Comparison of ENCODE assay signal across 20 cellular contexts in the genomic region with DNA sequence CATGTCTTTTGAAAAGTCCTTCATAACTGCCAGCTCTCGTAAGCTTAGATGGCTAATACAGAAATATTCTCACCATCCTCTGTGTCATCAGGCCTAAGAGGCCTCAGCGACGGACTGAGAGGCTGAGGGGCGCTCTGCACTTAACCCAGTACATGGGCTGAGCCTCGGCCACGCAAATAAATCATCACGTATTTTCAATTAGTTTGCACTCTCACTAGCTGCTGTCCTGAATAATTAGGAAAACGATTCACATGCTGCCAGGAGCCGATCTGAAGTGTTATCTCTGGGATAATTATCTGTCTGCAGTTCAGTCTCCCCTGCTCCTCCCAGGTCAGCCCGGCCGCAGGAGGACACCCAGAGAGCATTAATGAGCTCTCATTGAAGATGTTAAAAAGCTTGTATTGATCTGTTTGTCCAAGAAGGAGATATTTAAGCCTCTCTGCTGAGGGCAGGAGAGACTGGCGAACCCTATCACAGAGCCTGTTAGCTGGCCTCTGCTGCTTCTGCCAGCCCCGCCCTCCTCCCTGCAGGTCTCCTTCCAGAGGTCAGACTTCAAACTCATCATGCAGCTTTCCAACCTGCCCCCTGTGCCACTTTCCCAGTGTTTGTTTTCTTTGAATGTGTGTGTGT.
DNase-seq lines count a peak whose midpoint lies in the region; ATAC-seq, FAIRE-seq and TF ChIP-seq lines count a peak whose summit lies in the region.
"Had no signal": no experiment of that assay in that cellular context is flagged by ENCODE, and none has a peak within 500 bp of the region (broad histone marks: within the 10 kb centered on the region; RNA-seq: fewer than 3 reads in every experiment).

No MANE protein-coding gene starts in this region.

- no peaks in the 10 kb centered on the region for H3K9me3 ChIP-seq in endodermal cell (ENCODE audit: control insufficient read depth, low read length)
- H3K9me3 ChIP-seq: BE2C, upper lobe of left lung had no signal

- H3K27me3 ChIP-seq in endodermal cell (ENCODE audit: control insufficient read depth, insufficient read depth, low read length, poor library complexity, severe bottlenecking), result peaks cover 27% of the 10 kb centered on the region
- H3K27me3 ChIP-seq: BE2C, upper lobe of left lung had no signal

- intact Hi-C loops in cardiac septum (cut with DNase I), result no loop called here

- no peak overlapping the region for H3K9ac ChIP-seq in endodermal cell (ENCODE audit: extremely low read depth, low read length, poor library complexity, severe bottlenecking)

- no peaks in the 10 kb centered on the region for H3K36me3 ChIP-seq in endodermal cell (ENCODE audit: control insufficient read depth, insufficient read depth, low read length)
- H3K36me3 ChIP-seq: BE2C, upper lobe of left lung had no signal

- H3K27me3 Mint-ChIP-seq in endodermal cell (ENCODE audit: insufficient read depth) (peaks cover 35% of the 10 kb centered on the region), progenitor cell of endocrine pancreas (no peaks in the 10 kb centered on the region)
- H3K27me3 Mint-ChIP-seq: naive B cell; stimulated activated naive CD8-positive, alpha-beta T cell treated with anti-CD3 and anti-CD28 coated beads, Interleukin-15, Interleukin-2, amounts not matched to agents 100 ng/mL and 50 ng/mL, for 24 hours had no signal

- H3K27ac ChIP-seq in endodermal cell (ENCODE audit: low read depth, low read length), result no peak overlapping the region
- H3K27ac ChIP-seq: 22Rv1, upper lobe of left lung had no signal

- TF ChIP-seq CTCF in endodermal cell (conservative IDR thresholded peaks at IDR 0.05) (no peak), progenitor cell of endocrine pancreas (IDR thresholded peaks at IDR 0.05; ENCODE audit: unreplicated experiment) (no peak)

- H3K4me1 Mint-ChIP-seq in endodermal cell (peaks cover 21% of the 10 kb centered on the region), progenitor cell of endocrine pancreas (ENCODE audit: low read depth) (peaks cover 20% of the 10 kb centered on the region)
- H3K4me1 Mint-ChIP-seq: activated CD8-positive, alpha-beta memory T cell treated with anti-CD3 and anti-CD28 coated beads, Interleukin-2, amount 10 ng/mL, durations not matched to agents 7 days and 5 days; naive B cell had no signal

- peak; percentile 1 for DNase-seq in DMS53 (lab: John Stamatoyannopoulos, UW)
- no peak for DNase-seq in DMS53 treated with DMSO at 0.1 percent for 48 hours (lab: John Stamatoyannopoulos, UW; ENCODE audit: unreplicated experiment)
- peak; percentile 70 for DNase-seq in NCI-H510A (lab: John Stamatoyannopoulos, UW)
- peak; percentile 85 for DNase-seq in endodermal cell
- DNase-seq in progenitor cell of endocrine pancreas (ENCODE audit: low spot score, unreplicated experiment), result no peak
- no peak for DNase-seq in GM19239 (ENCODE audit: insufficient read length, low spot score)
- DNase-seq in cardiac septum (ENCODE audit: low spot score), result no peak
- DNase-seq: activated CD8-positive, alpha-beta memory T cell treated with anti-CD3 and anti-CD28 coated beads, Interleukin-2, amount 10 ng/mL, durations not matched to agents 7 days and 5 days; activated effector memory CD4-positive, alpha-beta T cell treated with anti-CD3 and anti-CD28 coated beads, Interleukin-2, amount 50 U/mL, for 16 hours; amygdala; BE2C; foreskin fibroblast; naive B cell; NCI-H1048; upper lobe of left lung had no signal

- 29 to 46% methylated on average over 7 to 13 of the region's 13 CpGs for WGBS in endodermal cell (ENCODE audit: insufficient coverage in 1 of 2, insufficient read length in 1 of 2), 2 experiments

- H3K27ac Mint-ChIP-seq in endodermal cell (peak overlapping the region; percentile 2), progenitor cell of endocrine pancreas (peak overlapping the region; percentile 57)
- H3K27ac Mint-ChIP-seq: activated CD8-positive, alpha-beta memory T cell treated with anti-CD3 and anti-CD28 coated beads, Interleukin-2, amount 10 ng/mL, durations not matched to agents 7 days and 5 days; naive B cell; stimulated activated naive CD8-positive, alpha-beta T cell treated with anti-CD3 and anti-CD28 coated beads, Interleukin-15, Interleukin-2, amounts not matched to agents 100 ng/mL and 50 ng/mL, for 24 hours had no signal

- H3K4me3 Mint-ChIP-seq in endodermal cell (no peak overlapping the region), progenitor cell of endocrine pancreas (ENCODE audit: low read depth) (no peak overlapping the region)
- H3K4me3 Mint-ChIP-seq: activated CD8-positive, alpha-beta memory T cell treated with anti-CD3 and anti-CD28 coated beads, Interleukin-2, amount 10 ng/mL, durations not matched to agents 7 days and 5 days; stimulated activated naive CD8-positive, alpha-beta T cell treated with anti-CD3 and anti-CD28 coated beads, Interleukin-15, Interleukin-2, amounts not matched to agents 100 ng/mL and 50 ng/mL, for 24 hours had no signal

- FAIRE-seq in GM19239 (lab: Jason Lieb, UNC), result no peak
- FAIRE-seq: K562 had no signal

- no peaks in the 10 kb centered on the region for H3K36me3 Mint-ChIP-seq in endodermal cell (ENCODE audit: low read depth)
- H3K36me3 Mint-ChIP-seq in progenitor cell of endocrine pancreas (ENCODE audit: insufficient read depth), result no peaks in the 10 kb centered on the region
- H3K36me3 Mint-ChIP-seq: activated CD8-positive, alpha-beta memory T cell treated with anti-CD3 and anti-CD28 coated beads, Interleukin-2, amount 10 ng/mL, durations not matched to agents 7 days and 5 days; naive B cell had no signal

- no peak overlapping the region for H3K4me3 ChIP-seq in endodermal cell (ENCODE audit: low read length)
- H3K4me3 ChIP-seq: K562, upper lobe of left lung had no signal

- no peak for ATAC-seq in GM19467 (IDR thresholded peaks at IDR 0.05; ENCODE audit: unreplicated experiment)
- ATAC-seq: activated CD8-positive, alpha-beta memory T cell treated with anti-CD3 and anti-CD28 coated beads, Interleukin-2, amount 10 ng/mL, durations not matched to agents 7 days and 5 days; K562; Right ventricle myocardium inferior had no signal

- peaks cover 9% of the 10 kb centered on the region for H3K4me1 ChIP-seq in endodermal cell (ENCODE audit: control insufficient read depth, insufficient read depth, low read length)
- H3K4me1 ChIP-seq: BE2C, upper lobe of left lung had no signal

- H3K9me3 Mint-ChIP-seq in endodermal cell (no peaks in the 10 kb centered on the region), progenitor cell of endocrine pancreas (ENCODE audit: low read depth) (no peaks in the 10 kb centered on the region)
- H3K9me3 Mint-ChIP-seq: naive B cell; stimulated activated naive CD8-positive, alpha-beta T cell treated with anti-CD3 and anti-CD28 coated beads, Interleukin-15, Interleukin-2, amounts not matched to agents 100 ng/mL and 50 ng/mL, for 24 hours had no signal

Comparison
In these comparisons a context has a peak if more than half of its experiments do, and no peak if none do; other contexts are left out.
1. DNase-seq: peak in DMS53 (single experiment), NCI-H510A (single experiment) and endodermal cell (single experiment); none in DMS53 treated with DMSO at 0.1 percent for 48 hours (single experiment), progenitor cell of endocrine pancreas (single experiment), GM19239 (single experiment) and cardiac septum (single experiment).